In genomic region chrX:150044556-150044955, GRCh38 we compare ENCODE assay signal across 16 cellular contexts.
DNase-seq lines count a peak whose midpoint lies in the region; ATAC-seq and TF ChIP-seq lines count a peak whose summit lies in the region.
"Had no signal": no experiment of that assay in that cellular context is flagged by ENCODE, and none has a peak within 500 bp of the region (broad histone marks: within the 10 kb centered on the region; RNA-seq: fewer than 3 reads in every experiment).

No MANE protein-coding gene starts in this region.

- H3K36me3 ChIP-seq in PC-9 (ENCODE audit: low read depth): no peaks in the 10 kb centered on the region
- H3K36me3 ChIP-seq: BE2C had no signal

- POLR2A ChIA-PET in PC-9 (lab: Charles Lee; ENCODE audit: unreplicated experiment): no interaction called here

- H3F3A ChIP-seq in PC-9 (ENCODE audit: insufficient read depth, low read depth): no peaks in the 10 kb centered on the region

- H3K4me1 ChIP-seq in PC-9 (replicated peaks; ENCODE audit: insufficient read depth): no peaks in the 10 kb centered on the region
- H3K4me1 ChIP-seq: BE2C had no signal

- CTCF ChIA-PET in PC-9 (lab: Charles Lee): no interaction called here

- no peak overlapping the region for H3K27ac ChIP-seq in PC-9

- H4K20me1 ChIP-seq in PC-9 (ENCODE audit: insufficient read depth): no peaks in the 10 kb centered on the region

- H3K9me2 ChIP-seq in PC-9 (ENCODE audit: insufficient read depth): no peaks in the 10 kb centered on the region
- H3K9me2 ChIP-seq: SK-N-SH had no signal

- no peaks in the 10 kb centered on the region for H3K9me3 ChIP-seq in PC-9 (ENCODE audit: insufficient read depth, low read depth)
- H3K9me3 ChIP-seq: BE2C, SK-N-SH had no signal

- intact Hi-C loops in PC-9 (cut with micrococcal nuclease; ENCODE audit: unreplicated experiment): no loop called here

- ATAC-seq in HG03025 (IDR thresholded peaks at IDR 0.05; ENCODE audit: low FRiP score, unreplicated experiment) (no peak), GM18873 (IDR thresholded peaks at IDR 0.05; ENCODE audit: low FRiP score, unreplicated experiment) (no peak), GM19395 (IDR thresholded peaks at IDR 0.05; ENCODE audit: unreplicated experiment) (no peak)
- ATAC-seq: GM23338, Panc1 had no signal

- BruUV-seq in PC-9 (replicated peaks; lab: Mats Ljungman, UMichigan): no TSS peak

- 0 out of 2 replicates have a peak overlapping the region, but pooled peaks have one; percentile 24 for H2AFZ ChIP-seq in PC-9
- H2AFZ ChIP-seq: GM23338 had no signal

- no peak overlapping the region for H3K4me3 ChIP-seq in PC-9
- H3K4me3 ChIP-seq: GM23338 had no signal

- H3K79me2 ChIP-seq in PC-9 (ENCODE audit: low read depth): no peaks in the 10 kb centered on the region

- H3K4me2 ChIP-seq in PC-9: no peak overlapping the region
- H3K4me2 ChIP-seq: GM23338, SK-N-SH had no signal

- DNase-seq in ELF-1 (ENCODE audit: low read depth, low spot score) (peak; percentile 81), PC-9 (no peak), fibroblast of gingiva (ENCODE audit: low read depth) (peak; percentile 22), myocyte (ENCODE audit: low read depth) (peak; percentile 15)
- no peak for DNase-seq in activated naive CD4-positive, alpha-beta T cell (lab: John Stamatoyannopoulos, UW)
- DNase-seq: BE2C; CD4-positive, alpha-beta memory T cell; NCI-H1048; NCI-H69; Right ventricle myocardium superior; SK-N-SH had no signal

- no peak for TF ChIP-seq CTCF in PC-9 (conservative IDR thresholded peaks at IDR 0.05)

- H3K27me3 ChIP-seq in PC-9 (ENCODE audit: insufficient read depth, low read depth): no peaks in the 10 kb centered on the region
- H3K27me3 ChIP-seq: BE2C had no signal

Comparison
In these comparisons a context has a peak if more than half of its experiments do, and no peak if none do; other contexts are left out.
1. DNase-seq: peak in ELF-1 (single experiment), fibroblast of gingiva (single experiment) and myocyte (single experiment); none in PC-9 (0 of 2) and activated naive CD4-positive, alpha-beta T cell (0 of 4).